Comparison of ENCODE assay signal across 34 cellular contexts in the genomic region with DNA sequence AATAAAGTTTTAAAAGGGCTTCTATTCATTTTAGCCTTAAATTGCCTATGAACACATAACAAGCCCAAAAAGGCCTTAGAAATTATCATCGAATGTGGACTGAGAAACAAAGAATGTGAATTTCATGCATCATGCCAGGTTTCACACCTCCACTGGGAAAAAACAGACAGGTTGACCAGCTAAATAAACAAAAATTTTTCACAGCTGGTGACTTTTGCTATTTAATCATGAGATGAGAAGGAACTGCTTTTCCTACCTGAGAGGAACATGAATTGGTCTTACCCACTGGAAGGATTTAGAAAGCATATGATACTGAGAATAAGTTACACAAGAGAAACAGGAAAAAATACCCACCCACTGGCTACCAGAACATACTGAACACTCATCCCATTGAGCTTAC.
"Had no signal": no experiment of that assay in that cellular context is flagged by ENCODE, and none has a peak within 500 bp of the region (broad histone marks: within the 10 kb centered on the region; RNA-seq: fewer than 3 reads in every experiment).

No MANE protein-coding gene starts in this region.

- DNase-seq: Karpas-422, Kasumi-1, MG63, MM.1S, MV-4-11, NCI-H1048, NCI-H1092, NCI-H1092 treated with DMSO at 0.1 percent for 48 hours, NCI-H1105, NCI-H1105 treated with DMSO at 0.1 percent for 48 hours, NCI-H1417, NCI-H1417 treated with DMSO at 0.1 percent for 48 hours, NCI-H1436, NCI-H1436 treated with DMSO at 0.1 percent for 48 hours, NCI-H146, NCI-H1694, NCI-H1694 treated with DMSO at 0.1 percent for 48 hours, NCI-H187, NCI-H187 treated with DMSO at 0.1 percent for 48 hours, NCI-H1930, NCI-H2029, NCI-H2029 treated with DMSO at 0.1 percent for 48 hours, NCI-H2081, NCI-H2081 treated with DMSO at 0.1 percent for 48 hours, NCI-H2107, NCI-H2171, NCI-H2171 treated with DMSO at 0.1 percent for 48 hours, NCI-H2227 treated with DMSO at 0.1 percent for 48 hours, NCI-H226, NCI-H345, NCI-H446, NCI-H446 treated with DMSO at 0.1 percent for 48 hours, NCI-H510A, NCI-H510A treated with DMSO at 0.1 percent for 48 hours had no signal

- H3K36me3 ChIP-seq: MG63 had no signal

- H3K9me3 ChIP-seq: MG63 had no signal

- H3K27me3 ChIP-seq: MG63 had no signal

- H3K4me3 ChIP-seq: MG63 had no signal
